ENCODE assay signal across 29 cellular contexts in genomic region chr4:158999849-159000248, GRCh38.
"Had no signal": no experiment of that assay in that cellular context is flagged by ENCODE, and none has a peak within 500 bp of the region (broad histone marks: within the 10 kb centered on the region; RNA-seq: fewer than 3 reads in every experiment).

No MANE protein-coding gene starts in this region.

- H3K9me3 ChIP-seq: MG63 had no signal

- DNase-seq: Kasumi-1, MG63, MM.1S, MV-4-11, NCI-H1048, NCI-H1092, NCI-H1092 treated with DMSO at 0.1 percent for 48 hours, NCI-H1105, NCI-H1105 treated with DMSO at 0.1 percent for 48 hours, NCI-H1417 treated with DMSO at 0.1 percent for 48 hours, NCI-H146, NCI-H1694, NCI-H1694 treated with DMSO at 0.1 percent for 48 hours, NCI-H187, NCI-H187 treated with DMSO at 0.1 percent for 48 hours, NCI-H2029, NCI-H2029 treated with DMSO at 0.1 percent for 48 hours, NCI-H2081 treated with DMSO at 0.1 percent for 48 hours, NCI-H2107, NCI-H2171, NCI-H2171 treated with DMSO at 0.1 percent for 48 hours, NCI-H226, NCI-H345, NCI-H446, NCI-H446 treated with DMSO at 0.1 percent for 48 hours, NCI-H510A, NCI-H510A treated with DMSO at 0.1 percent for 48 hours, NCI-H524, NCI-H524 treated with DMSO at 0.1 percent for 48 hours had no signal

- H3K36me3 ChIP-seq: MG63 had no signal

- H3K27me3 ChIP-seq: MG63 had no signal

- H3K4me3 ChIP-seq: MG63 had no signal
